ENCODE assay signal across 18 cellular contexts in genomic region chr1:104380003-104380402, GRCh38.
DNase-seq lines count a peak whose midpoint lies in the region; ATAC-seq and TF ChIP-seq lines count a peak whose summit lies in the region.
"Had no signal": no experiment of that assay in that cellular context is flagged by ENCODE, and none has a peak within 500 bp of the region (broad histone marks: within the 10 kb centered on the region; RNA-seq: fewer than 3 reads in every experiment).

No MANE protein-coding gene starts in this region.

- peak; percentile 62 for DNase-seq in HT1080 (ENCODE audit: low read depth)
- peak; percentile 83 for DNase-seq in MV-4-11 (lab: John Stamatoyannopoulos, UW)
- peak; percentile 88 for DNase-seq in RPMI7951 (ENCODE audit: low read depth)
- DNase-seq in glomerular visceral epithelial cell (ENCODE audit: extremely low spot score): peak; percentile 1
- DNase-seq in natural killer cell: no peak
- no peak for DNase-seq in SHP77 treated with DMSO at 0.1 percent for 48 hours (lab: John Stamatoyannopoulos, UW)
- DNase-seq: CD4-positive, alpha-beta memory T cell; DND-41; Karpas-422; NCI-H1105; NCI-H146; NCI-H2029 treated with DMSO at 0.1 percent for 48 hours; NCI-H524 treated with DMSO at 0.1 percent for 48 hours; T-helper 2 cell had no signal

- no peak for TF ChIP-seq CTCF in natural killer cell (IDR thresholded peaks at IDR 0.05)

- no peaks in the 10 kb centered on the region for H3K27me3 Mint-ChIP-seq in natural killer cell (ENCODE audit: low read depth in 2 of 2)
- H3K27me3 Mint-ChIP-seq: CD4-positive, alpha-beta memory T cell had no signal

- ATAC-seq in GM21367 (IDR thresholded peaks at IDR 0.05; ENCODE audit: unreplicated experiment) (no peak), natural killer cell (no peak), HG03196 (IDR thresholded peaks at IDR 0.05; ENCODE audit: unreplicated experiment) (no peak)
- ATAC-seq: HCT116, Panc1 had no signal

- peaks cover 7% of the 10 kb centered on the region for H3K36me3 Mint-ChIP-seq in natural killer cell
- H3K36me3 Mint-ChIP-seq: CD4-positive, alpha-beta memory T cell had no signal

- peaks cover 8 to 14% of the 10 kb centered on the region in 2 donors for H3K9me3 Mint-ChIP-seq in natural killer cell

- no peaks in the 10 kb centered on the region for H3K4me1 Mint-ChIP-seq in natural killer cell
- H3K4me1 Mint-ChIP-seq: CD4-positive, alpha-beta memory T cell had no signal

- no peak overlapping the region for H3K27ac Mint-ChIP-seq in natural killer cell
- H3K27ac Mint-ChIP-seq: CD4-positive, alpha-beta memory T cell had no signal

- intact Hi-C loops in natural killer cell (cut with micrococcal nuclease): no loop called here

- H3K4me3 Mint-ChIP-seq in natural killer cell: no peak overlapping the region
- H3K4me3 Mint-ChIP-seq: CD4-positive, alpha-beta memory T cell had no signal

Comparison
In these comparisons a context has a peak if more than half of its experiments do, and no peak if none do; other contexts are left out.
1. DNase-seq: peak in HT1080 (single experiment), MV-4-11 (single experiment), RPMI7951 (single experiment) and glomerular visceral epithelial cell (single experiment); none in natural killer cell (single experiment) and SHP77 treated with DMSO at 0.1 percent for 48 hours (single experiment).